ENCODE assay signal across 1 cellular context in genomic region chr13:74036373-74036772, GRCh38.
TF ChIP-seq lines count a peak whose summit lies in the region.

No MANE protein-coding gene starts in this region.

TF ChIP-seq in H1, 55 proteins besides CTCF, POLR2A, EP300 and RAD21 (continued from another document):
- TF ChIP-seq E2F6 (IDR thresholded peaks at IDR 0.05) (no peak), BCL11A (IDR thresholded peaks at IDR 0.05; ENCODE audit: low read depth in 2 of 2, low read length in 2 of 2) (peak; percentile 21 to 94), TEAD4 (IDR thresholded peaks at IDR 0.05; ENCODE audit: low read depth, low read length) (peak; percentile 65), CTBP2 (IDR thresholded peaks at IDR 0.05; ENCODE audit: borderline replicate concordance, insufficient read depth, insufficient read length, low read length) (no peak), EZH2 (IDR thresholded peaks at IDR 0.05; ENCODE audit: low read depth, low read length, severe bottlenecking) (no peak), CBX5 (IDR thresholded peaks at IDR 0.05; ENCODE audit: low read depth, low read length) (no peak), MAFK (IDR thresholded peaks at IDR 0.05; ENCODE audit: low read depth, low read length) (no peak), RNF2 (IDR thresholded peaks at IDR 0.05; ENCODE audit: borderline replicate concordance, low read depth, low read length, missing control alignments, poor library complexity, severe bottlenecking) (no peak), PHF8 (conservative IDR thresholded peaks at IDR 0.05; ENCODE audit: low read depth, low read length) (no peak), ATF3 (IDR thresholded peaks at IDR 0.05; ENCODE audit: insufficient read depth, low read depth, low read length) (no peak), POU5F1 (IDR thresholded peaks at IDR 0.05; ENCODE audit: low read depth, low read length) (peak; percentile 75; the same call in 1 of the 2 replicates), HDAC6 (IDR thresholded peaks at IDR 0.05; ENCODE audit: low read depth, low read length) (no peak), KDM1A (IDR thresholded peaks at IDR 0.05; ENCODE audit: borderline replicate concordance, low read length) (no peak), BRCA1 (IDR thresholded peaks at IDR 0.05; ENCODE audit: low read depth, low read length) (no peak), POLR2AphosphoS5 (IDR thresholded peaks at IDR 0.05; ENCODE audit: low read depth, low read length) (no peak), TBP (IDR thresholded peaks at IDR 0.05; ENCODE audit: low read depth, low read length) (no peak), SUZ12 (IDR thresholded peaks at IDR 0.05; ENCODE audit: low read length) (no peak), CBX8 (IDR thresholded peaks at IDR 0.05; ENCODE audit: borderline replicate concordance, low read depth, low read length) (no peak), ASH2L (IDR thresholded peaks at IDR 0.05; ENCODE audit: low read length) (peak; percentile 96), YY1 (IDR thresholded peaks at IDR 0.05; ENCODE audit: low read depth, low read length) (peak; percentile 34; the same call in 1 of the 2 replicates), SIRT6 (IDR thresholded peaks at IDR 0.05; ENCODE audit: low read length) (no peak), JUND (IDR thresholded peaks at IDR 0.05; ENCODE audit: low read length) (peak; percentile 43; the same call in 1 of the 2 replicates), MAX (IDR thresholded peaks at IDR 0.05) (no peak), ATF2 (IDR thresholded peaks at IDR 0.05; ENCODE audit: low read length) (peak; percentile 95), ZNF274 (IDR thresholded peaks at IDR 0.05; ENCODE audit: borderline replicate concordance, extremely low read depth, low read length) (no peak), CHD1 (IDR thresholded peaks at IDR 0.05; ENCODE audit: low read depth, low read length) (no peak), KDM5A (IDR thresholded peaks at IDR 0.05; ENCODE audit: low read length) (no peak), SP2 (IDR thresholded peaks at IDR 0.05; ENCODE audit: low read length) (no peak), RFX5 (IDR thresholded peaks at IDR 0.05; ENCODE audit: borderline replicate concordance, low read depth, low read length) (no peak), SP1 (IDR thresholded peaks at IDR 0.05; ENCODE audit: low read depth, low read length) (peak; percentile 95), TCF12 (IDR thresholded peaks at IDR 0.05; ENCODE audit: low read depth, low read length) (peak; percentile 83), CEBPB (IDR thresholded peaks at IDR 0.05; ENCODE audit: low read depth, low read length) (peak; percentile 85), SIN3A (conservative IDR thresholded peaks at IDR 0.05 in 1 of 2, IDR thresholded peaks at IDR 0.05 in 1 of 2; ENCODE audit: low read depth in 1 of 2, low read length in 2 of 2) (no peak), SRF (IDR thresholded peaks at IDR 0.05; ENCODE audit: low read depth, low read length) (no peak), SAP30 (IDR thresholded peaks at IDR 0.05; ENCODE audit: insufficient read depth, insufficient replicate concordance, low read length) (no peak), RBBP5 (IDR thresholded peaks at IDR 0.05; ENCODE audit: borderline replicate concordance, low read depth, low read length) (peak; percentile 95), TAF1 (IDR thresholded peaks at IDR 0.05; ENCODE audit: low read depth, low read length) (peak; percentile 49; the same call in 1 of the 2 replicates), CREB1 (IDR thresholded peaks at IDR 0.05) (peak; percentile 11; the same call in 1 of the 2 replicates), SP4 (IDR thresholded peaks at IDR 0.05; ENCODE audit: low read length) (0 out of 2 replicates have a peak, but pooled peaks have one; percentile 70), JUN (IDR thresholded peaks at IDR 0.05; ENCODE audit: low read depth, low read length) (no peak), HDAC2 (IDR thresholded peaks at IDR 0.05; ENCODE audit: borderline replicate concordance in 1 of 2, low read depth in 2 of 2, low read length in 2 of 2) (0 out of 4 replicates have a peak, but pooled peaks of 1 of the 2 experiments have one; percentile 48), CHD2 (IDR thresholded peaks at IDR 0.05; ENCODE audit: low read length) (0 out of 2 replicates have a peak, but pooled peaks have one; percentile 38)
- TF ChIP-seq, protein P1, sequence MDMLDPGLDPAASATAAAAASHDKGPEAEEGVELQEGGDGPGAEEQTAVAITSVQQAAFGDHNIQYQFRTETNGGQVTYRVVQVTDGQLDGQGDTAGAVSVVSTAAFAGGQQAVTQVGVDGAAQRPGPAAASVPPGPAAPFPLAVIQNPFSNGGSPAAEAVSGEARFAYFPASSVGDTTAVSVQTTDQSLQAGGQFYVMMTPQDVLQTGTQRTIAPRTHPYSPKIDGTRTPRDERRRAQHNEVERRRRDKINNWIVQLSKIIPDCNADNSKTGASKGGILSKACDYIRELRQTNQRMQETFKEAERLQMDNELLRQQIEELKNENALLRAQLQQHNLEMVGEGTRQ (IDR thresholded peaks at IDR 0.05; ENCODE audit: low read length): no peak
- TF ChIP-seq, protein P2, sequence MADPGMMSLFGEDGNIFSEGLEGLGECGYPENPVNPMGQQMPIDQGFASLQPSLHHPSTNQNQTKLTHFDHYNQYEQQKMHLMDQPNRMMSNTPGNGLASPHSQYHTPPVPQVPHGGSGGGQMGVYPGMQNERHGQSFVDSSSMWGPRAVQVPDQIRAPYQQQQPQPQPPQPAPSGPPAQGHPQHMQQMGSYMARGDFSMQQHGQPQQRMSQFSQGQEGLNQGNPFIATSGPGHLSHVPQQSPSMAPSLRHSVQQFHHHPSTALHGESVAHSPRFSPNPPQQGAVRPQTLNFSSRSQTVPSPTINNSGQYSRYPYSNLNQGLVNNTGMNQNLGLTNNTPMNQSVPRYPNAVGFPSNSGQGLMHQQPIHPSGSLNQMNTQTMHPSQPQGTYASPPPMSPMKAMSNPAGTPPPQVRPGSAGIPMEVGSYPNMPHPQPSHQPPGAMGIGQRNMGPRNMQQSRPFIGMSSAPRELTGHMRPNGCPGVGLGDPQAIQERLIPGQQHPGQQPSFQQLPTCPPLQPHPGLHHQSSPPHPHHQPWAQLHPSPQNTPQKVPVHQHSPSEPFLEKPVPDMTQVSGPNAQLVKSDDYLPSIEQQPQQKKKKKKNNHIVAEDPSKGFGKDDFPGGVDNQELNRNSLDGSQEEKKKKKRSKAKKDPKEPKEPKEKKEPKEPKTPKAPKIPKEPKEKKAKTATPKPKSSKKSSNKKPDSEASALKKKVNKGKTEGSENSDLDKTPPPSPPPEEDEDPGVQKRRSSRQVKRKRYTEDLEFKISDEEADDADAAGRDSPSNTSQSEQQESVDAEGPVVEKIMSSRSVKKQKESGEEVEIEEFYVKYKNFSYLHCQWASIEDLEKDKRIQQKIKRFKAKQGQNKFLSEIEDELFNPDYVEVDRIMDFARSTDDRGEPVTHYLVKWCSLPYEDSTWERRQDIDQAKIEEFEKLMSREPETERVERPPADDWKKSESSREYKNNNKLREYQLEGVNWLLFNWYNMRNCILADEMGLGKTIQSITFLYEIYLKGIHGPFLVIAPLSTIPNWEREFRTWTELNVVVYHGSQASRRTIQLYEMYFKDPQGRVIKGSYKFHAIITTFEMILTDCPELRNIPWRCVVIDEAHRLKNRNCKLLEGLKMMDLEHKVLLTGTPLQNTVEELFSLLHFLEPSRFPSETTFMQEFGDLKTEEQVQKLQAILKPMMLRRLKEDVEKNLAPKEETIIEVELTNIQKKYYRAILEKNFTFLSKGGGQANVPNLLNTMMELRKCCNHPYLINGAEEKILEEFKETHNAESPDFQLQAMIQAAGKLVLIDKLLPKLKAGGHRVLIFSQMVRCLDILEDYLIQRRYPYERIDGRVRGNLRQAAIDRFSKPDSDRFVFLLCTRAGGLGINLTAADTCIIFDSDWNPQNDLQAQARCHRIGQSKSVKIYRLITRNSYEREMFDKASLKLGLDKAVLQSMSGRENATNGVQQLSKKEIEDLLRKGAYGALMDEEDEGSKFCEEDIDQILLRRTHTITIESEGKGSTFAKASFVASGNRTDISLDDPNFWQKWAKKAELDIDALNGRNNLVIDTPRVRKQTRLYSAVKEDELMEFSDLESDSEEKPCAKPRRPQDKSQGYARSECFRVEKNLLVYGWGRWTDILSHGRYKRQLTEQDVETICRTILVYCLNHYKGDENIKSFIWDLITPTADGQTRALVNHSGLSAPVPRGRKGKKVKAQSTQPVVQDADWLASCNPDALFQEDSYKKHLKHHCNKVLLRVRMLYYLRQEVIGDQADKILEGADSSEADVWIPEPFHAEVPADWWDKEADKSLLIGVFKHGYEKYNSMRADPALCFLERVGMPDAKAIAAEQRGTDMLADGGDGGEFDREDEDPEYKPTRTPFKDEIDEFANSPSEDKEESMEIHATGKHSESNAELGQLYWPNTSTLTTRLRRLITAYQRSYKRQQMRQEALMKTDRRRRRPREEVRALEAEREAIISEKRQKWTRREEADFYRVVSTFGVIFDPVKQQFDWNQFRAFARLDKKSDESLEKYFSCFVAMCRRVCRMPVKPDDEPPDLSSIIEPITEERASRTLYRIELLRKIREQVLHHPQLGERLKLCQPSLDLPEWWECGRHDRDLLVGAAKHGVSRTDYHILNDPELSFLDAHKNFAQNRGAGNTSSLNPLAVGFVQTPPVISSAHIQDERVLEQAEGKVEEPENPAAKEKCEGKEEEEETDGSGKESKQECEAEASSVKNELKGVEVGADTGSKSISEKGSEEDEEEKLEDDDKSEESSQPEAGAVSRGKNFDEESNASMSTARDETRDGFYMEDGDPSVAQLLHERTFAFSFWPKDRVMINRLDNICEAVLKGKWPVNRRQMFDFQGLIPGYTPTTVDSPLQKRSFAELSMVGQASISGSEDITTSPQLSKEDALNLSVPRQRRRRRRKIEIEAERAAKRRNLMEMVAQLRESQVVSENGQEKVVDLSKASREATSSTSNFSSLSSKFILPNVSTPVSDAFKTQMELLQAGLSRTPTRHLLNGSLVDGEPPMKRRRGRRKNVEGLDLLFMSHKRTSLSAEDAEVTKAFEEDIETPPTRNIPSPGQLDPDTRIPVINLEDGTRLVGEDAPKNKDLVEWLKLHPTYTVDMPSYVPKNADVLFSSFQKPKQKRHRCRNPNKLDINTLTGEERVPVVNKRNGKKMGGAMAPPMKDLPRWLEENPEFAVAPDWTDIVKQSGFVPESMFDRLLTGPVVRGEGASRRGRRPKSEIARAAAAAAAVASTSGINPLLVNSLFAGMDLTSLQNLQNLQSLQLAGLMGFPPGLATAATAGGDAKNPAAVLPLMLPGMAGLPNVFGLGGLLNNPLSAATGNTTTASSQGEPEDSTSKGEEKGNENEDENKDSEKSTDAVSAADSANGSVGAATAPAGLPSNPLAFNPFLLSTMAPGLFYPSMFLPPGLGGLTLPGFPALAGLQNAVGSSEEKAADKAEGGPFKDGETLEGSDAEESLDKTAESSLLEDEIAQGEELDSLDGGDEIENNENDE (IDR thresholded peaks at IDR 0.05; ENCODE audit: insufficient replicate concordance, low read length): peak; percentile 71
